In the genomic region with DNA sequence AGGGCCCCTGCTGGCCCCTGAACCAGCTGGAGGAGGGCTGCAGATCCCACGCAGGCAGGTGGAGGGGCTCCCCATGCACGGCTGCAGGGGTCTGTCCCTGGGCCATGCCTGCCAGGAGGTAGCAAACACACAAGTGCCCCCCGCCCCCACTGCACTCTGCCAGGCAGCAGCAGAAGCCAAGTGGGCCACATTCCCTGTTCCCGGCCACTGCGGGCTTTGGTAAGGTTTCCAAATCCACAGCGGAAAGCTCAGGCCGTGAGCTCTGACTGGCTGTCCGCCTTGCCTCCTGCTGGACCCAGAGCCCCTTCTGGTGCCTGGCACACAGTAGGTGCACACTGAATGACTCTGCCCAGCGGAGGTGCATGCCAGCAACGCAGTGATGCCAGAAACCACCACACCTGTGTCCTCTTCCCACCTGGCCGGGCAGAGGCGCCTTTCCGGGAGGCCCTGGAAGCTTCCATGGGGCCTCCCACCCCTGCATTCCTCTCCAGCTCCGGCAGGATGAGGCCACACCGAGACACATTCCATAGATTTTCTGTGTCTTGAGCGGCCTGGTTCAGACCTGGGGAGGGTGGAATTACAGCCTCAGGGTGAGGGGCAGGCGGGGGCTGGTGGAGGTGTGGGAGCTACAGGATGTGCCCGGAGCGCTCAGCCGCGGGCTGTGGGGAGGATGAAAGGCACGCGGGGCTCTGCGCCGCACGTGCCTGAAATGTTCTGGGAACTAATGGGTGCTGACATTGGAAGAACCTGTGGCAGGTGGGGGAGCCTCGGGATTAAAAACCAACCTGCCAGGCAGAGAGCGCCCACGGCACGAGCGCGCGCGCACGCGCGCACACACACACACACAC, we compare ENCODE assay signal across 11 cellular contexts.
A peak's percentile ranks its signal among the peaks of the same experiment; 100 is the strongest.
DNase-seq lines count a peak whose midpoint lies in the region; ATAC-seq and TF ChIP-seq lines count a peak whose summit lies in the region.
"Had no signal": no experiment of that assay in that cellular context is flagged by ENCODE, and none has a peak within 500 bp of the region (broad histone marks: within the 10 kb centered on the region; RNA-seq: fewer than 3 reads in every experiment).

No MANE protein-coding gene starts in this region.

- H3K4me1 Mint-ChIP-seq in T-helper 17 cell, result peaks cover 39% of the 10 kb centered on the region
- H3K4me1 Mint-ChIP-seq in activated CD4-positive, alpha-beta memory T cell treated with anti-CD3 and anti-CD28 coated beads, Interleukin-2, amount 10 ng/mL, durations not matched to agents 7 days and 5 days, result peaks cover 4% of the 10 kb centered on the region

- H3K36me3 ChIP-seq in left ventricle myocardium inferior (no peaks in the 10 kb centered on the region), adrenal gland (replicated peaks in 1 of 2) (no peaks in the 10 kb centered on the region)
- H3K36me3 ChIP-seq: neutrophil had no signal

- DNase-seq in ELR (ENCODE audit: low read depth), result peak; percentile 70
- no peak for DNase-seq in T-helper 17 cell
- DNase-seq in left ventricle myocardium inferior, result no peak
- peak; percentile 85 for DNase-seq in renal cortical epithelial cell (ENCODE audit: low read depth)
- no peak for DNase-seq in activated CD4-positive, alpha-beta memory T cell treated with anti-CD3 and anti-CD28 coated beads, Interleukin-2, amount 10 ng/mL, durations not matched to agents 7 days and 5 days
- DNase-seq in adrenal gland, result no peak
- DNase-seq: DMS 273 treated with DMSO at 0.1 percent for 48 hours had no signal

- TF ChIP-seq CTCF in left ventricle myocardium inferior (IDR thresholded peaks at IDR 0.05; ENCODE audit: borderline replicate concordance) (no peak), adrenal gland (IDR thresholded peaks at IDR 0.05) (no peak)

- H3K4me3 ChIP-seq in left ventricle myocardium inferior (no peak overlapping the region), adrenal gland (no peak overlapping the region)

- ATAC-seq in T-helper 17 cell (no peak), GM19467 (IDR thresholded peaks at IDR 0.05; ENCODE audit: unreplicated experiment) (no peak), HG03108 (IDR thresholded peaks at IDR 0.05; ENCODE audit: unreplicated experiment) (no peak)
- ATAC-seq: activated T-helper 17 cell treated with anti-CD3 and anti-CD28 coated beads, Interleukin-2, amount 50 U/mL, for 72 hours had no signal

- POLR2A ChIA-PET in activated CD4-positive, alpha-beta memory T cell treated with anti-CD3 and anti-CD28 coated beads, Interleukin-2, amount 10 ng/mL, durations not matched to agents 7 days and 5 days (lab: Charles Lee), result no interaction called here

- H3K9me3 ChIP-seq in T-helper 17 cell (ENCODE audit: control insufficient read depth, low read length, poor library complexity, severe bottlenecking) (no peaks in the 10 kb centered on the region), left ventricle myocardium inferior (replicated peaks) (no peaks in the 10 kb centered on the region), adrenal gland (replicated peaks in 1 of 3) (no peaks in the 10 kb centered on the region)
- H3K9me3 ChIP-seq: neutrophil had no signal

- CTCF ChIA-PET in activated CD4-positive, alpha-beta memory T cell treated with anti-CD3 and anti-CD28 coated beads, Interleukin-2, amount 10 ng/mL, durations not matched to agents 7 days and 5 days (lab: Charles Lee), result no interaction called here

- no peak for TF ChIP-seq POLR2A in adrenal gland (IDR thresholded peaks at IDR 0.05)

- H3K27me3 ChIP-seq in left ventricle myocardium inferior (ENCODE audit: low read depth) (no peaks in the 10 kb centered on the region), adrenal gland (no peaks in the 10 kb centered on the region)
- H3K27me3 ChIP-seq: neutrophil had no signal

- intact Hi-C loops in left ventricle myocardium inferior (cut with micrococcal nuclease), result no loop called here
- intact Hi-C loops in adrenal gland (cut with DNase I), result no loop called here

- H3K27ac Mint-ChIP-seq in T-helper 17 cell, result peak overlapping the region; percentile 90
- no peak overlapping the region for H3K27ac Mint-ChIP-seq in activated CD4-positive, alpha-beta memory T cell treated with anti-CD3 and anti-CD28 coated beads, Interleukin-2, amount 10 ng/mL, durations not matched to agents 7 days and 5 days

- H3K4me1 ChIP-seq in left ventricle myocardium inferior, result peaks cover 96% of the 10 kb centered on the region
- H3K4me1 ChIP-seq in adrenal gland (replicated peaks in 1 of 2), result peaks cover 19 to 39% of the 10 kb centered on the region in 2 donors

- H3K36me3 Mint-ChIP-seq in T-helper 17 cell (ENCODE audit: low read depth), result peaks cover 6% of the 10 kb centered on the region
- H3K36me3 Mint-ChIP-seq in activated CD4-positive, alpha-beta memory T cell treated with anti-CD3 and anti-CD28 coated beads, Interleukin-2, amount 10 ng/mL, durations not matched to agents 7 days and 5 days (ENCODE audit: low read depth), result no peaks in the 10 kb centered on the region

- peak overlapping the region; percentile 83 for H3K27ac ChIP-seq in left ventricle myocardium inferior (replicated peaks)
- peak overlapping the region in 2 of 5 donors; percentile 54 to 79 for H3K27ac ChIP-seq in adrenal gland
- H3K27ac ChIP-seq: neutrophil had no signal

- H3K27me3 Mint-ChIP-seq in T-helper 17 cell, result no peaks in the 10 kb centered on the region
- no peaks in the 10 kb centered on the region for H3K27me3 Mint-ChIP-seq in activated CD4-positive, alpha-beta memory T cell treated with anti-CD3 and anti-CD28 coated beads, Interleukin-2, amount 10 ng/mL, durations not matched to agents 7 days and 5 days
- H3K27me3 Mint-ChIP-seq: activated T-helper 17 cell treated with anti-CD3 and anti-CD28 coated beads, Interleukin-2, amount 50 U/mL, for 72 hours had no signal

- WGBS in adrenal gland, 4 donors, result 70 to 74% (median 72%) methylated on average over 24 to 37 of the region's 37 CpGs

- H3K4me3 Mint-ChIP-seq in T-helper 17 cell, result no peak overlapping the region
- no peak overlapping the region for H3K4me3 Mint-ChIP-seq in activated CD4-positive, alpha-beta memory T cell treated with anti-CD3 and anti-CD28 coated beads, Interleukin-2, amount 10 ng/mL, durations not matched to agents 7 days and 5 days
- H3K4me3 Mint-ChIP-seq: activated T-helper 17 cell treated with anti-CD3 and anti-CD28 coated beads, Interleukin-2, amount 50 U/mL, for 72 hours had no signal

- no peaks in the 10 kb centered on the region for H3K9me3 Mint-ChIP-seq in activated CD4-positive, alpha-beta memory T cell treated with anti-CD3 and anti-CD28 coated beads, Interleukin-2, amount 10 ng/mL, durations not matched to agents 7 days and 5 days
- H3K9me3 Mint-ChIP-seq: activated T-helper 17 cell treated with anti-CD3 and anti-CD28 coated beads, Interleukin-2, amount 50 U/mL, for 72 hours had no signal

Comparison
In these comparisons a context has a peak if more than half of its experiments do, and no peak if none do; other contexts are left out.
1. DNase-seq: peak in ELR (single experiment) and renal cortical epithelial cell (single experiment); none in T-helper 17 cell (0 of 3), left ventricle myocardium inferior (single experiment), activated CD4-positive, alpha-beta memory T cell treated with anti-CD3 and anti-CD28 coated beads, Interleukin-2, amount 10 ng/mL, durations not matched to agents 7 days and 5 days (single experiment) and adrenal gland (0 of 7).